29 cellular contexts compared by ENCODE assay signal in the genomic region with DNA sequence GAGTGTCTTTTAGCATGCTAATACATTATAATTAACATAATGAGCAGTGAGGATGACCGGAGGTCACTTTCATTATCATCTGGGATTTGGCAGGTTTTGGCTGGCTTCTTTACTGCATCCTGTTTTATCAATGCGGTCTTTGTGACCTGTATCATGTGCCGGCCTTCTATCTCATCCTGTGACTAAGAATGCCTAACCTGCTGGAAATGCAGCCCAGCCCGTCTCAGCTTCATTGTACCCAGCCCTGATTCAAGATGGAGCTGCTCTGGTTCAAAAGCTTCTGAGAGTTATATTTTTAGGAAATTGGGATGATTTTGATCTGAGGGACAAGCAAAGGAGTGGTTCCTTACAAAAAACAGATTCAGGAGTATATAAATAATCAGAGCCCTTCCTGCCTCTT. TPM values are rescaled to one million over a fixed set of nuclear protein-coding genes. Genes with fewer than 3 reads are reported as not detected.
DNase-seq lines count a peak whose midpoint lies in the region; ATAC-seq, FAIRE-seq and TF ChIP-seq lines count a peak whose summit lies in the region.
"Had no signal": no experiment of that assay in that cellular context is flagged by ENCODE, and none has a peak within 500 bp of the region (broad histone marks: within the 10 kb centered on the region; RNA-seq: fewer than 3 reads in every experiment).

No MANE protein-coding gene starts in this region.

- H3K4me1 ChIP-seq in breast epithelium (no peaks in the 10 kb centered on the region), OCI-LY7 (ENCODE audit: insufficient read depth, low read length, poor library complexity, severe bottlenecking) (no peaks in the 10 kb centered on the region)
- H3K4me1 ChIP-seq: parathyroid adenoma, right atrium auricular region had no signal

- CTCF ChIA-PET in MCF 10A (lab: Yijun Ruan, JAX) (interaction anchor here (0.9 kb wide), 1 partner anchor 13 kb away, joined by 3 read pairs; no protein-coding TSS in a partner anchor), OCI-LY7 (lab: Charles Lee; ENCODE audit: unreplicated experiment) (no interaction called here)

- H3K9me2 ChIP-seq in OCI-LY7 (ENCODE audit: insufficient read depth, low read length) = no peaks in the 10 kb centered on the region

- FAIRE-seq in urothelium cell line (lab: Jason Lieb, UNC) = no peak
- FAIRE-seq: A204.1 had no signal

- H4K20me1 ChIP-seq in OCI-LY7 (ENCODE audit: insufficient read depth, low read length) = no peaks in the 10 kb centered on the region

- H3K4me1 Mint-ChIP-seq in MCF 10A (ENCODE audit: insufficient read depth, unreplicated experiment) = no peaks in the 10 kb centered on the region
- H3K4me1 Mint-ChIP-seq: CD14-positive monocyte had no signal

- H3K4me2 ChIP-seq in OCI-LY7 (ENCODE audit: low read length) = no peak overlapping the region
- H3K4me2 ChIP-seq: hepatocyte, smooth muscle cell had no signal

- H3K27me3 ChIP-seq in breast epithelium = no peaks in the 10 kb centered on the region
- H3K27me3 ChIP-seq: hepatocyte, right atrium auricular region had no signal

- no peaks in the 10 kb centered on the region for H3K79me2 ChIP-seq in OCI-LY7 (ENCODE audit: insufficient read depth, low read depth, low read length)
- H3K79me2 ChIP-seq: hepatocyte, parathyroid adenoma had no signal

- H3K27ac Mint-ChIP-seq in MCF 10A (ENCODE audit: low read depth, unreplicated experiment) = no peak overlapping the region
- H3K27ac Mint-ChIP-seq: activated CD8-positive, alpha-beta memory T cell treated with anti-CD3 and anti-CD28 coated beads, Interleukin-2, amount 10 ng/mL, durations not matched to agents 7 days and 5 days; CD14-positive monocyte; dendritic cell treated with granulocyte-macrophage colony-stimulating factor and Interleukin-4, amounts not matched to agents 40 ng/mL and 50 ng/mL, for 4 days; IgD-negative memory B cell; memory B cell had no signal

- no peak for ATAC-seq in GM18909 (IDR thresholded peaks at IDR 0.05; ENCODE audit: poor library complexity, unreplicated experiment)
- ATAC-seq: activated CD8-positive, alpha-beta memory T cell treated with anti-CD3 and anti-CD28 coated beads, Interleukin-2, amount 10 ng/mL, durations not matched to agents 7 days and 5 days; activated T-cell treated with anti-CD3 and anti-CD28 coated beads, Interleukin-2, amount 50 U/mL, for 4 hours; stimulated activated naive CD8-positive, alpha-beta T cell treated with anti-CD3 and anti-CD28 coated beads, Interleukin-15, Interleukin-2, amounts not matched to agents 100 U/mL and 50 U/mL, for 24 hours had no signal

- peak overlapping the region in 2 of 3 donors; percentile 25 for H3K4me3 ChIP-seq in breast epithelium
- no peak overlapping the region for H3K4me3 ChIP-seq in epithelial cell of esophagus (ENCODE audit: low read length)
- H3K4me3 ChIP-seq in OCI-LY7 (ENCODE audit: low read depth, low read length, poor library complexity, severe bottlenecking) = no peak overlapping the region
- H3K4me3 ChIP-seq: hepatocyte, right atrium auricular region, smooth muscle cell, thoracic aorta had no signal

- H3K27me3 Mint-ChIP-seq in MCF 10A (ENCODE audit: insufficient read depth, unreplicated experiment) = no peaks in the 10 kb centered on the region
- H3K27me3 Mint-ChIP-seq: dendritic cell treated with granulocyte-macrophage colony-stimulating factor and Interleukin-4, amounts not matched to agents 40 ng/mL and 50 ng/mL, for 4 days; IgD-negative memory B cell; memory B cell had no signal

- peaks cover 4% of the 10 kb centered on the region for H3K36me3 Mint-ChIP-seq in MCF 10A (ENCODE audit: insufficient read depth, unreplicated experiment)
- H3K36me3 Mint-ChIP-seq: CD14-positive monocyte had no signal

- H2AFZ ChIP-seq in OCI-LY7 (ENCODE audit: low read length) = no peak overlapping the region
- H2AFZ ChIP-seq: hepatocyte, parathyroid adenoma had no signal

- POLR2A ChIA-PET in MCF 10A (lab: Yijun Ruan, JAX) (interaction anchor here (0.7 kb wide), 1 partner anchor 9 kb away, joined by 3 read pairs; a partner anchor contains a TSS), OCI-LY7 (lab: Charles Lee) (interaction anchor here (0.5 kb wide), 1 partner anchor 54 kb away, joined by 3 read pairs; no protein-coding TSS in a partner anchor)

- no peak overlapping the region for H3K4me3 Mint-ChIP-seq in MCF 10A (ENCODE audit: unreplicated experiment)
- H3K4me3 Mint-ChIP-seq: activated CD8-positive, alpha-beta memory T cell treated with anti-CD3 and anti-CD28 coated beads, Interleukin-2, amount 10 ng/mL, durations not matched to agents 7 days and 5 days; activated T-cell treated with anti-CD3 and anti-CD28 coated beads, Interleukin-2, amount 50 U/mL, for 4 hours; CD14-positive monocyte; dendritic cell treated with granulocyte-macrophage colony-stimulating factor and Interleukin-4, amounts not matched to agents 40 ng/mL and 50 ng/mL, for 4 days; IgD-negative memory B cell; memory B cell had no signal

- BruUV-seq in MCF 10A (replicated peaks; lab: Mats Ljungman, UMichigan) (no TSS peak), OCI-LY7 (replicated peaks; lab: Mats Ljungman, UMichigan) (no TSS peak)

- DNase-seq in breast epithelium (ENCODE audit: low spot score in 2 of 2) (no peak), MCF 10A (ENCODE audit: unreplicated experiment) (no peak), epithelial cell of esophagus (ENCODE audit: low read depth) (peak; percentile 29), urothelium cell line (ENCODE audit: low spot score) (peak; percentile 16), LoVo (ENCODE audit: low spot score) (no peak), OCI-LY7 (ENCODE audit: low spot score) (no peak)
- DNase-seq: activated CD8-positive, alpha-beta memory T cell treated with anti-CD3 and anti-CD28 coated beads, Interleukin-2, amount 10 ng/mL, durations not matched to agents 7 days and 5 days; activated gamma-delta T cell treated with Interleukin-2 at 50 U/mL for 16 hours; activated T-cell treated with anti-CD3 and anti-CD28 coated beads, Interleukin-2, amount 50 U/mL, for 4 hours; DMS79 treated with DMSO at 0.1 percent for 48 hours; GF-D8; NCI-H1105; NCI-H187 treated with DMSO at 0.1 percent for 48 hours; NCI-H524; RPMI8226; stimulated activated CD4-positive, alpha-beta T cell treated with anti-CD3 and anti-CD28 coated beads, Interleukin-1b, Interleukin-23, amount 100 ng/mL, for 48 hours; stimulated activated naive CD8-positive, alpha-beta T cell treated with anti-CD3 and anti-CD28 coated beads, Interleukin-15, Interleukin-2, amounts not matched to agents 100 U/mL and 50 U/mL, for 24 hours had no signal

- no peak for TF ChIP-seq POLR2A in breast epithelium (IDR thresholded peaks at IDR 0.05)

- no peak for TF ChIP-seq CTCF in breast epithelium (IDR thresholded peaks at IDR 0.05)
- no peak for TF ChIP-seq CTCF in MCF 10A (IDR thresholded peaks at IDR 0.05; ENCODE audit: unreplicated experiment)
- no peak for TF ChIP-seq CTCF in VCaP (conservative IDR thresholded peaks at IDR 0.05)
- no peak for TF ChIP-seq CTCF in epithelial cell of esophagus (IDR thresholded peaks at IDR 0.05; ENCODE audit: insufficient read depth, low read depth, low read length, missing control alignments)
- no peak for TF ChIP-seq CTCF in OCI-LY7 (conservative IDR thresholded peaks at IDR 0.05; ENCODE audit: low read length)

- H3K9me3 Mint-ChIP-seq in MCF 10A (ENCODE audit: unreplicated experiment) = no peaks in the 10 kb centered on the region
- H3K9me3 Mint-ChIP-seq: activated T-cell treated with anti-CD3 and anti-CD28 coated beads, Interleukin-2, amount 50 U/mL, for 4 hours; dendritic cell treated with granulocyte-macrophage colony-stimulating factor and Interleukin-4, amounts not matched to agents 40 ng/mL and 50 ng/mL, for 4 days had no signal

- no peaks in the 10 kb centered on the region for H3K9me3 ChIP-seq in breast epithelium
- H3K9me3 ChIP-seq in OCI-LY7 (ENCODE audit: low read length) = no peaks in the 10 kb centered on the region
- H3K9me3 ChIP-seq: right atrium auricular region, thoracic aorta had no signal

- H3K27ac ChIP-seq in breast epithelium = peak overlapping the region; percentile 57 to 68
- peak overlapping the region; percentile 66 for H3K27ac ChIP-seq in VCaP
- no peak overlapping the region for H3K27ac ChIP-seq in OCI-LY7 (ENCODE audit: low read depth, low read length, poor library complexity, severe bottlenecking)
- H3K27ac ChIP-seq: hepatocyte, parathyroid adenoma, right atrium auricular region, thoracic aorta had no signal

- intact Hi-C loops in breast epithelium (cut with DNase I; ENCODE audit: low total_unique reads) (no loop called here), MCF 10A (cut with micrococcal nuclease) (no loop called here), OCI-LY7 (cut with micrococcal nuclease; ENCODE audit: unreplicated experiment) (no loop called here)

- H3K36me3 ChIP-seq in breast epithelium (no peaks in the 10 kb centered on the region), OCI-LY7 (ENCODE audit: insufficient read depth, low read length) (no peaks in the 10 kb centered on the region)
- H3K36me3 ChIP-seq: right atrium auricular region, thoracic aorta had no signal

RNA-seq across cellular contexts. Expression of a gene that starts 9.2 kb away (rescaled TPM):
- 100 to 1,000 TPM in 2 of 3 donors, 10 to 100 TPM in 1; 62.9 to 150 (median 109) TPM for total RNA-seq in breast epithelium
- 10.7 and 11.6 TPM in 2 replicates for total RNA-seq in MCF 10A (2022)
- total RNA-seq in OCI-LY7 (2014; rRNA removed; shearing (Covaris generic)) = 2.7 and 5.5 TPM in 2 replicates
- 11.5 and 11.8 TPM in 2 replicates for total RNA-seq in OCI-LY7 (2022)

Comparison
In these comparisons a context has a peak if more than half of its experiments do, and no peak if none do; other contexts are left out.
1. DNase-seq: peak in epithelial cell of esophagus (single experiment) and urothelium cell line (single experiment); none in breast epithelium (0 of 2), MCF 10A (single experiment), LoVo (single experiment) and OCI-LY7 (single experiment).
2. H3K4me3 ChIP-seq: peak in breast epithelium (2 of 3); none in epithelial cell of esophagus (single experiment) and OCI-LY7 (single experiment).